4 cellular contexts compared by ENCODE assay signal in genomic region chrX:48969471-48969870, GRCh38.
"Had no signal": no experiment of that assay in that cellular context is flagged by ENCODE, and none has a peak within 500 bp of the region (broad histone marks: within the 10 kb centered on the region; RNA-seq: fewer than 3 reads in every experiment).

No MANE protein-coding gene starts in this region.

- H3K9me3 Mint-ChIP-seq: IgD-negative memory B cell had no signal

- DNase-seq: IMR-90, KBM-7, KG1 had no signal

- H3K27ac Mint-ChIP-seq: IgD-negative memory B cell had no signal

- H3K36me3 Mint-ChIP-seq: IgD-negative memory B cell had no signal
